15 cellular contexts compared by ENCODE assay signal in the genomic region with DNA sequence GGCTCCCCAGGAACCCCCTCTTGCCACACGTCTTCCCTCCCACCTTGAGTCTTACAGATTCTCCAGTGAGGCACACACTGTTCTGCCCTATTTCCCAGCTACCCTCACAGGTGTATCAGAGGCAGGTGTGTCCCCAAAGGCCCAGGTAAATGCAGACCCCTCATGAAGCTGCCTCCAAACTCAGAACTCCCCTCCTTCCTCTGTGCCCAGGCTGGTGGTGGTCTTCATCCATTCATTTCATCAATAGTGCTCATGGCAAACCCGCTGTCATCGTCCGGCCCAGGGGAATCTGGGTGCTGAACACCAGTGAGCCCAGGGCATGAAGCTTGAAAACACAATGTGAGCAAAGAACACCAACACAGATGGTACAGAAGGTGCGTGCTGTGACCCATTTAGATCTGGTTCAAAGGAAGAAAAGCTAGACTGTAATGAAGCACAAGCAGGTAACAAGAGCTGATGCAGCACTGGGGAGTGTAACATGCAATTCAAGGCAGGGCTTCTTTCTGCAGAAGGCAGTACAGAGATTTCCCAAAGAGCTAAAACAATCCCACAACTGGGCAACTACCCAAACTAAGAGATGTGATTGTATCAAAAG.
"Had no signal": no experiment of that assay in that cellular context is flagged by ENCODE, and none has a peak within 500 bp of the region (broad histone marks: within the 10 kb centered on the region; RNA-seq: fewer than 3 reads in every experiment).

No MANE protein-coding gene starts in this region.

- H3K4me1 ChIP-seq: gastroesophageal sphincter, left ventricle myocardium inferior had no signal

- H3K4me3 ChIP-seq: coronary artery, gastroesophageal sphincter, heart left ventricle, left ventricle myocardium inferior had no signal

- H3K36me3 Mint-ChIP-seq: activated naive CD8-positive, alpha-beta T cell treated with anti-CD3 and anti-CD28 coated beads, Interleukin-2, amount 10 ng/mL, durations not matched to agents 7 days and 5 days had no signal

- H3K4me3 Mint-ChIP-seq: activated naive CD8-positive, alpha-beta T cell treated with anti-CD3 and anti-CD28 coated beads, Interleukin-2, amount 10 ng/mL, durations not matched to agents 7 days and 5 days; nephron progenitor cell had no signal

- H3K36me3 ChIP-seq: gastroesophageal sphincter, heart left ventricle, left ventricle myocardium inferior had no signal

- DNase-seq: activated CD4-positive, alpha-beta T cell treated with anti-CD3 and anti-CD28 coated beads, Interleukin-2, amount 50 U/mL, for 48 hours; activated naive CD4-positive, alpha-beta T cell treated with Interleukin-2 at 50 U/mL for 16 hours; activated naive CD8-positive, alpha-beta T cell treated with anti-CD3 and anti-CD28 coated beads, Interleukin-2, amount 10 ng/mL, durations not matched to agents 7 days and 5 days; amygdala; kidney glomerular epithelial cell; left ventricle myocardium inferior; mammary epithelial cell; nephron progenitor cell; nucleus accumbens; stimulated activated naive CD8-positive, alpha-beta T cell treated with anti-CD3 and anti-CD28 coated beads, Interleukin-15, Interleukin-2, amounts not matched to agents 100 U/mL and 50 U/mL, for 24 hours; substantia nigra; trophoblast cell had no signal

- H3K27ac Mint-ChIP-seq: activated naive CD8-positive, alpha-beta T cell treated with anti-CD3 and anti-CD28 coated beads, Interleukin-2, amount 10 ng/mL, durations not matched to agents 7 days and 5 days; nephron progenitor cell had no signal

- ATAC-seq: gastroesophageal sphincter; heart left ventricle; stimulated activated naive CD8-positive, alpha-beta T cell treated with anti-CD3 and anti-CD28 coated beads, Interleukin-15, Interleukin-2, amounts not matched to agents 100 U/mL and 50 U/mL, for 24 hours had no signal

- H3K27ac ChIP-seq: coronary artery, gastroesophageal sphincter, heart left ventricle, left ventricle myocardium inferior had no signal

- H3K27me3 ChIP-seq: gastroesophageal sphincter, heart left ventricle had no signal

- H3K4me1 Mint-ChIP-seq: activated naive CD8-positive, alpha-beta T cell treated with anti-CD3 and anti-CD28 coated beads, Interleukin-2, amount 10 ng/mL, durations not matched to agents 7 days and 5 days had no signal
